Comparison of ENCODE assay signal across 2 cellular contexts in the genomic region with DNA sequence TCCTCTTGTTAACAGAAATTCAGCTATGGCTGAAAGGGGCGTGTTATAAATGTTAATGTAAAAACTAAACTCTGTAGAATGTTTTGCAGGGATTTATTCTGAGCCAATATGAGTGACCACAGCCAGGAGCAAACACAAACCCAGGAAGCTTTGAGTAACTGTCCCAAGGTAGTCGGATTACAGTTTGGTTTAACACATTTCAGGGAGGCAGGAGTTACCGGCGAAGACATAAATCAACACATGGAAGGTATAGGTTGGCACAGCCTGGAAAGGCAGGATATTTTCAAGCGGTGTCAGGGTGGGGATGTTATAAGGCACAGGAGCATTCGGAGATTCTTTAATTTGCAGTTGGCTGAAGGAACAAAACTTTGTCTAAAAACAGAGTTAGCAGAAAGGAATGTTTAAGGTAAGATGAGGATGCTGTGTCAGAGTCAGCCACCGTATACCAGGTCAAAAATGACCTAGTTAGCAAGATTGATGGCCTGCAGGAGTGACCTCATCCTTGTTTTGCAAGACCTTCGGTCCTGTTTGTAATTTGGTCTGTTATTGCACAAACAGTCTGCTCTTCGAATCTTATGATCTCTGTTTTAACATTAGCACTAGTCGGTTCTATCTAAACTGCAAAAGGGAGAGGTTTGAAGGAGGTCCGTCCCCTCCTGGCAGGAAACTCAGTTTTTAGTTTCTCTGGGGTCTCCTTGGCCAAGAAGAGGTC.
TF ChIP-seq lines count a peak whose summit lies in the region.

No MANE protein-coding gene starts in this region.

TF ChIP-seq in HEK293, 187 proteins besides CTCF, POLR2A, EP300 and RAD21 (continued from another document):
- TF ChIP-seq, protein P1, sequence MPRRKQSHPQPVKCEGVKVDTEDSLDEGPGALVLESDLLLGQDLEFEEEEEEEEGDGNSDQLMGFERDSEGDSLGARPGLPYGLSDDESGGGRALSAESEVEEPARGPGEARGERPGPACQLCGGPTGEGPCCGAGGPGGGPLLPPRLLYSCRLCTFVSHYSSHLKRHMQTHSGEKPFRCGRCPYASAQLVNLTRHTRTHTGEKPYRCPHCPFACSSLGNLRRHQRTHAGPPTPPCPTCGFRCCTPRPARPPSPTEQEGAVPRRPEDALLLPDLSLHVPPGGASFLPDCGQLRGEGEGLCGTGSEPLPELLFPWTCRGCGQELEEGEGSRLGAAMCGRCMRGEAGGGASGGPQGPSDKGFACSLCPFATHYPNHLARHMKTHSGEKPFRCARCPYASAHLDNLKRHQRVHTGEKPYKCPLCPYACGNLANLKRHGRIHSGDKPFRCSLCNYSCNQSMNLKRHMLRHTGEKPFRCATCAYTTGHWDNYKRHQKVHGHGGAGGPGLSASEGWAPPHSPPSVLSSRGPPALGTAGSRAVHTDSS (tag by site-specific recombination; IDR thresholded peaks at IDR 0.05), result no peak
- TF ChIP-seq ZNF114 (tag by site-specific recombination; IDR thresholded peaks at IDR 0.05), result no peak
- no peak for TF ChIP-seq ZNF777 (tag by site-specific recombination; IDR thresholded peaks at IDR 0.05; ENCODE audit: borderline replicate concordance)
- TF ChIP-seq, protein P2, sequence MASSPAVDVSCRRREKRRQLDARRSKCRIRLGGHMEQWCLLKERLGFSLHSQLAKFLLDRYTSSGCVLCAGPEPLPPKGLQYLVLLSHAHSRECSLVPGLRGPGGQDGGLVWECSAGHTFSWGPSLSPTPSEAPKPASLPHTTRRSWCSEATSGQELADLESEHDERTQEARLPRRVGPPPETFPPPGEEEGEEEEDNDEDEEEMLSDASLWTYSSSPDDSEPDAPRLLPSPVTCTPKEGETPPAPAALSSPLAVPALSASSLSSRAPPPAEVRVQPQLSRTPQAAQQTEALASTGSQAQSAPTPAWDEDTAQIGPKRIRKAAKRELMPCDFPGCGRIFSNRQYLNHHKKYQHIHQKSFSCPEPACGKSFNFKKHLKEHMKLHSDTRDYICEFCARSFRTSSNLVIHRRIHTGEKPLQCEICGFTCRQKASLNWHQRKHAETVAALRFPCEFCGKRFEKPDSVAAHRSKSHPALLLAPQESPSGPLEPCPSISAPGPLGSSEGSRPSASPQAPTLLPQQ (tag by site-specific recombination; IDR thresholded peaks at IDR 0.05), result 0 out of 2 replicates have a peak, but pooled peaks have one; percentile 28
- TF ChIP-seq, protein P3, sequence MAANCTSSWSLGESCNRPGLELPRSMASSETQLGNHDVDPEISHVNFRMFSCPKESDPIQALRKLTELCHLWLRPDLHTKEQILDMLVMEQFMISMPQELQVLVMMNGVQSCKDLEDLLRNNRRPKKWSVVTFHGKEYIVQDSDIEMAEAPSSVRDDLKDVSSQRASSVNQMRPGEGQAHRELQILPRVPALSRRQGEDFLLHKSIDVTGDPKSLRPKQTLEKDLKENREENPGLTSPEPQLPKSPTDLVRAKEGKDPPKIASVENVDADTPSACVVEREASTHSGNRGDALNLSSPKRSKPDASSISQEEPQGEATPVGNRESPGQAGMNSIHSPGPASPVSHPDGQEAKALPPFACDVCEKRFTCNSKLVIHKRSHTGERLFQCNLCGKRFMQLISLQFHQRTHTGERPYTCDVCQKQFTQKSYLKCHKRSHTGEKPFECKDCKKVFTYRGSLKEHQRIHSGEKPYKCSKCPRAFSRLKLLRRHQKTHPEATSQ (tag by site-specific recombination; IDR thresholded peaks at IDR 0.05), result no peak
- TF ChIP-seq, protein P4, sequence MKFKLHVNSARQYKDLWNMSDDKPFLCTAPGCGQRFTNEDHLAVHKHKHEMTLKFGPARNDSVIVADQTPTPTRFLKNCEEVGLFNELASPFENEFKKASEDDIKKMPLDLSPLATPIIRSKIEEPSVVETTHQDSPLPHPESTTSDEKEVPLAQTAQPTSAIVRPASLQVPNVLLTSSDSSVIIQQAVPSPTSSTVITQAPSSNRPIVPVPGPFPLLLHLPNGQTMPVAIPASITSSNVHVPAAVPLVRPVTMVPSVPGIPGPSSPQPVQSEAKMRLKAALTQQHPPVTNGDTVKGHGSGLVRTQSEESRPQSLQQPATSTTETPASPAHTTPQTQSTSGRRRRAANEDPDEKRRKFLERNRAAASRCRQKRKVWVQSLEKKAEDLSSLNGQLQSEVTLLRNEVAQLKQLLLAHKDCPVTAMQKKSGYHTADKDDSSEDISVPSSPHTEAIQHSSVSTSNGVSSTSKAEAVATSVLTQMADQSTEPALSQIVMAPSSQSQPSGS (tag by site-specific recombination; IDR thresholded peaks at IDR 0.05; ENCODE audit: low read depth), result 0 out of 2 replicates have a peak, but pooled peaks have one; percentile 54
- no peak for TF ChIP-seq ZNF792 (tag by site-specific recombination; IDR thresholded peaks at IDR 0.05)
- no peak for TF ChIP-seq ZNF658 (tag by site-specific recombination; IDR thresholded peaks at IDR 0.05)
- TF ChIP-seq, protein P5, sequence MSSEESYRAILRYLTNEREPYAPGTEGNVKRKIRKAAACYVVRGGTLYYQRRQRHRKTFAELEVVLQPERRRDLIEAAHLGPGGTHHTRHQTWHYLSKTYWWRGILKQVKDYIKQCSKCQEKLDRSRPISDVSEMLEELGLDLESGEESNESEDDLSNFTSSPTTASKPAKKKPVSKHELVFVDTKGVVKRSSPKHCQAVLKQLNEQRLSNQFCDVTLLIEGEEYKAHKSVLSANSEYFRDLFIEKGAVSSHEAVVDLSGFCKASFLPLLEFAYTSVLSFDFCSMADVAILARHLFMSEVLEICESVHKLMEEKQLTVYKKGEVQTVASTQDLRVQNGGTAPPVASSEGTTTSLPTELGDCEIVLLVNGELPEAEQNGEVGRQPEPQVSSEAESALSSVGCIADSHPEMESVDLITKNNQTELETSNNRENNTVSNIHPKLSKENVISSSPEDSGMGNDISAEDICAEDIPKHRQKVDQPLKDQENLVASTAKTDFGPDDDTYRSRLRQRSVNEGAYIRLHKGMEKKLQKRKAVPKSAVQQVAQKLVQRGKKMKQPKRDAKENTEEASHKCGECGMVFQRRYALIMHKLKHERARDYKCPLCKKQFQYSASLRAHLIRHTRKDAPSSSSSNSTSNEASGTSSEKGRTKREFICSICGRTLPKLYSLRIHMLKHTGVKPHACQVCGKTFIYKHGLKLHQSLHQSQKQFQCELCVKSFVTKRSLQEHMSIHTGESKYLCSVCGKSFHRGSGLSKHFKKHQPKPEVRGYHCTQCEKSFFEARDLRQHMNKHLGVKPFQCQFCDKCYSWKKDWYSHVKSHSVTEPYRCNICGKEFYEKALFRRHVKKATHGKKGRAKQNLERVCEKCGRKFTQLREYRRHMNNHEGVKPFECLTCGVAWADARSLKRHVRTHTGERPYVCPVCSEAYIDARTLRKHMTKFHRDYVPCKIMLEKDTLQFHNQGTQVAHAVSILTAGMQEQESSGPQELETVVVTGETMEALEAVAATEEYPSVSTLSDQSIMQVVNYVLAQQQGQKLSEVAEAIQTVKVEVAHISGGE (tag by site-specific recombination; conservative IDR thresholded peaks at IDR 0.05; ENCODE audit: low read depth), result no peak
- TF ChIP-seq ZFHX2 (tag by site-specific recombination; conservative IDR thresholded peaks at IDR 0.05), result no peak
- no peak for TF ChIP-seq IKZF3 (tag by site-specific recombination; IDR thresholded peaks at IDR 0.05)

TF ChIP-seq in K562, 482 proteins besides CTCF, POLR2A, EP300 and RAD21 (continued from another document):
- TF ChIP-seq, protein P6, sequence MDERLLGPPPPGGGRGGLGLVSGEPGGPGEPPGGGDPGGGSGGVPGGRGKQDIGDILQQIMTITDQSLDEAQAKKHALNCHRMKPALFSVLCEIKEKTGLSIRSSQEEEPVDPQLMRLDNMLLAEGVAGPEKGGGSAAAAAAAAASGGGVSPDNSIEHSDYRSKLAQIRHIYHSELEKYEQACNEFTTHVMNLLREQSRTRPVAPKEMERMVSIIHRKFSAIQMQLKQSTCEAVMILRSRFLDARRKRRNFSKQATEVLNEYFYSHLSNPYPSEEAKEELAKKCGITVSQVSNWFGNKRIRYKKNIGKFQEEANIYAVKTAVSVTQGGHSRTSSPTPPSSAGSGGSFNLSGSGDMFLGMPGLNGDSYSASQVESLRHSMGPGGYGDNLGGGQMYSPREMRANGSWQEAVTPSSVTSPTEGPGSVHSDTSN (CRISPR knock-in tag; IDR thresholded peaks at IDR 0.05; ENCODE audit: low read depth), result no peak
- TF ChIP-seq, protein P6 (tag; conservative IDR thresholded peaks at IDR 0.05; ENCODE audit: low read depth), result peak; percentile 78
- TF ChIP-seq MEIS2 (IDR thresholded peaks at IDR 0.05; ENCODE audit: partially characterized antibody) (peak; percentile 86), JUN (IDR thresholded peaks at IDR 0.05; ENCODE audit: borderline replicate concordance, low read depth, low read length) (peak; percentile 79), JUN (CRISPR knock-in tag; IDR thresholded peaks at IDR 0.05; ENCODE audit: borderline replicate concordance) (no peak), JUND (IDR thresholded peaks at IDR 0.05; ENCODE audit: borderline replicate concordance, low read depth, low read length) (peak; percentile 78), JUND (tag; IDR thresholded peaks at IDR 0.05; ENCODE audit: borderline replicate concordance, low read depth, low read length) (peak; percentile 63; the same call in 2 of the 3 replicates), HLTF (IDR thresholded peaks at IDR 0.05) (no peak), CEBPG (CRISPR knock-in tag; IDR thresholded peaks at IDR 0.05) (peak; percentile 68), CEBPG (tag; conservative IDR thresholded peaks at IDR 0.05 in 1 of 2, IDR thresholded peaks at IDR 0.05 in 1 of 2) (peak; percentile 87), DDX20 (tag; IDR thresholded peaks at IDR 0.05; ENCODE audit: low read depth) (no peak)
- TF ChIP-seq, protein P7, sequence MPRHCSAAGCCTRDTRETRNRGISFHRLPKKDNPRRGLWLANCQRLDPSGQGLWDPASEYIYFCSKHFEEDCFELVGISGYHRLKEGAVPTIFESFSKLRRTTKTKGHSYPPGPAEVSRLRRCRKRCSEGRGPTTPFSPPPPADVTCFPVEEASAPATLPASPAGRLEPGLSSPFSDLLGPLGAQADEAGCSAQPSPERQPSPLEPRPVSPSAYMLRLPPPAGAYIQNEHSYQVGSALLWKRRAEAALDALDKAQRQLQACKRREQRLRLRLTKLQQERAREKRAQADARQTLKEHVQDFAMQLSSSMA (CRISPR knock-in tag; IDR thresholded peaks at IDR 0.05), result no peak
- TF ChIP-seq, protein P8, sequence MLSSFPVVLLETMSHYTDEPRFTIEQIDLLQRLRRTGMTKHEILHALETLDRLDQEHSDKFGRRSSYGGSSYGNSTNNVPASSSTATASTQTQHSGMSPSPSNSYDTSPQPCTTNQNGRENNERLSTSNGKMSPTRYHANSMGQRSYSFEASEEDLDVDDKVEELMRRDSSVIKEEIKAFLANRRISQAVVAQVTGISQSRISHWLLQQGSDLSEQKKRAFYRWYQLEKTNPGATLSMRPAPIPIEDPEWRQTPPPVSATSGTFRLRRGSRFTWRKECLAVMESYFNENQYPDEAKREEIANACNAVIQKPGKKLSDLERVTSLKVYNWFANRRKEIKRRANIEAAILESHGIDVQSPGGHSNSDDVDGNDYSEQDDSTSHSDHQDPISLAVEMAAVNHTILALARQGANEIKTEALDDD (IDR thresholded peaks at IDR 0.05), result peak; percentile 58; the same call in 1 of the 2 replicates
